ENCODE assay signal across 17 cellular contexts in genomic region chr15:56640127-56640526, GRCh38.
DNase-seq lines count a peak whose midpoint lies in the region; ATAC-seq and TF ChIP-seq lines count a peak whose summit lies in the region.
"Had no signal": no experiment of that assay in that cellular context is flagged by ENCODE, and none has a peak within 500 bp of the region (broad histone marks: within the 10 kb centered on the region; RNA-seq: fewer than 3 reads in every experiment).

No MANE protein-coding gene starts in this region.

- intact Hi-C loops in right lobe of liver (cut with DNase I): no loop called here

- DNase-seq in right lobe of liver (no peak), SK-N-MC (ENCODE audit: low read depth, low spot score) (no peak), foreskin melanocyte (peak; percentile 2), retina (no peak), NCI-H526 (lab: John Stamatoyannopoulos, UW) (no peak)
- DNase-seq: 8988T; AML-193; Caco-2; CD8-positive, alpha-beta memory T cell; DND-41; GDM1; GM23248 had no signal

- no peak for TF ChIP-seq POLR2A in right lobe of liver (IDR thresholded peaks at IDR 0.05)

- TF ChIP-seq CTCF in liver (IDR thresholded peaks at IDR 0.05; ENCODE audit: low read depth, low read length, missing input control) (no peak), right lobe of liver (IDR thresholded peaks at IDR 0.05) (no peak)

- ATAC-seq in right lobe of liver (no peak), GM19467 (IDR thresholded peaks at IDR 0.05; ENCODE audit: unreplicated experiment) (no peak), GM21576 (IDR thresholded peaks at IDR 0.05; ENCODE audit: unreplicated experiment) (no peak)

- no peaks in the 10 kb centered on the region for H3K27me3 ChIP-seq in liver (ENCODE audit: control insufficient read depth in 4 of 4, insufficient read depth in 4 of 4, low read length in 3 of 4)
- H3K27me3 ChIP-seq in right lobe of liver: no peaks in the 10 kb centered on the region
- H3K27me3 ChIP-seq: BLaER1 had no signal

- TF ChIP-seq RAD21 in liver (IDR thresholded peaks at IDR 0.05): no peak

- H3K4me3 ChIP-seq in liver (ENCODE audit: low read depth in 1 of 3, low read length in 3 of 3) (no peak overlapping the region), right lobe of liver (no peak overlapping the region), SK-N-MC (no peak overlapping the region)
- H3K4me3 ChIP-seq: BLaER1, GM23248, HAP-1 had no signal

- H3K36me3 ChIP-seq in liver (ENCODE audit: control insufficient read depth in 4 of 4, insufficient read depth in 3 of 4, low read depth in 1 of 4, low read length in 3 of 4) (peaks cover 0 to 3% (median under 1%) of the 10 kb centered on the region in 4 donors), right lobe of liver (peaks cover 0 to 4% (median 0%) of the 10 kb centered on the region in 4 donors), SK-N-MC (ENCODE audit: insufficient read depth, low read length) (no peaks in the 10 kb centered on the region; the same call in 1 of the 2 replicates)
- H3K36me3 ChIP-seq: BLaER1, HAP-1 had no signal

- H3K4me1 ChIP-seq in liver (ENCODE audit: control insufficient read depth in 4 of 4, insufficient read depth in 4 of 4, low read length in 3 of 4): no peaks in the 10 kb centered on the region
- H3K4me1 ChIP-seq in right lobe of liver: no peaks in the 10 kb centered on the region
- H3K4me1 ChIP-seq: BLaER1, Caco-2 had no signal

- H3K27ac ChIP-seq in liver (ENCODE audit: low read depth in 1 of 2, low read length in 2 of 2) (no peak overlapping the region), right lobe of liver (no peak overlapping the region), SK-N-MC (peak overlapping the region; percentile 28; the same call in 1 of the 2 replicates)
- H3K27ac ChIP-seq: BLaER1, GM23248 had no signal

- H3K9ac ChIP-seq in liver (ENCODE audit: low read depth in 1 of 2, low read length in 2 of 2) (no peak overlapping the region), SK-N-MC (ENCODE audit: insufficient read length) (no peak overlapping the region)
- H3K9ac ChIP-seq: BLaER1, GM23248 had no signal

- no peaks in the 10 kb centered on the region for H3K9me3 ChIP-seq in liver (ENCODE audit: control insufficient read depth in 4 of 4, low read length in 3 of 4)
- H3K9me3 ChIP-seq in right lobe of liver: no peaks in the 10 kb centered on the region
- H3K9me3 ChIP-seq in SK-N-MC (ENCODE audit: low read depth, low read length): no peaks in the 10 kb centered on the region
- H3K9me3 ChIP-seq: BLaER1, Caco-2, HAP-1 had no signal

TF ChIP-seq in liver, 16 proteins besides CTCF, POLR2A, EP300 and RAD21:
- TF ChIP-seq HNF4A (conservative IDR thresholded peaks at IDR 0.05): no peak
- TF ChIP-seq ZBTB33 (IDR thresholded peaks at IDR 0.05): peak; percentile 4
- TF ChIP-seq YY1 (IDR thresholded peaks at IDR 0.05): no peak
- no peak for TF ChIP-seq GABPA (IDR thresholded peaks at IDR 0.05 in 1 of 2, conservative IDR thresholded peaks at IDR 0.05 in 1 of 2)
- TF ChIP-seq MAX (IDR thresholded peaks at IDR 0.05): no peak
- no peak for TF ChIP-seq HNF4G (IDR thresholded peaks at IDR 0.05)
- no peak for TF ChIP-seq ATF3 (IDR thresholded peaks at IDR 0.05)
